ENCODE assay signal across 16 cellular contexts in the genomic region with DNA sequence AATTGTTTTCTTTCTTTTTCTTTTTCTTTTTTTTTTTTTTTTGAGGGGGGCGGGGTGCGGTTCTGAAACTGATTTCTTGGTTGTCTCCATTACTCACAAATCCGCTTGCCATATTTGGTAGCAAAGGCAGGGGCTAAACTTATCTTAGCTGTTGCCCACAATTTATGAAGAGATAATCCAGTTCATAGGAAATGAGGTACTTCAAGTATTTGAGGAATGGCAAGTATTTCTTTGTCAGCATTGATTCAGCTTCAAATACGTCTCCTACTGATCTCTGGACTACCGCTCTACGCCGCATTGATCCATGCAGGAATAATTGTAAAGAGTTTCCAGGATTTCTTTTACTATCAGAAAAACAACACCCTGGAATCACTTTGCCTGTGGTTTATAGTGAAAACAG.
DNase-seq lines count a peak whose midpoint lies in the region; ATAC-seq and TF ChIP-seq lines count a peak whose summit lies in the region.
"Had no signal": no experiment of that assay in that cellular context is flagged by ENCODE, and none has a peak within 500 bp of the region (broad histone marks: within the 10 kb centered on the region; RNA-seq: fewer than 3 reads in every experiment).

No MANE protein-coding gene starts in this region.

- no peak overlapping the region for H3K4me3 Mint-ChIP-seq in stimulated activated memory B cell treated with anti-CD40 and anti-IgM and Interleukin-4, amounts not matched to agents 10 μg/mL and 1 μg/mL and 100 μg/mL, for 72 hours
- H3K4me3 Mint-ChIP-seq: CD4-positive, CD25-positive, alpha-beta regulatory T cell had no signal

- no peaks in the 10 kb centered on the region for H3K36me3 Mint-ChIP-seq in stimulated activated memory B cell treated with anti-CD40 and anti-IgM and Interleukin-4, amounts not matched to agents 10 μg/mL and 1 μg/mL and 100 μg/mL, for 72 hours
- H3K36me3 Mint-ChIP-seq: CD4-positive, CD25-positive, alpha-beta regulatory T cell had no signal

- in situ Hi-C loops in brain microvascular endothelial cell (cut with HindIII; ENCODE audit: low pct_ligation_motif_present, low sequenced_read_pairs) (no loop called here), GM13976 (cut with MboI; ENCODE audit: low sequenced_read_pairs, unreplicated experiment) (no loop called here)

- H3K27ac ChIP-seq in brain microvascular endothelial cell, result peak overlapping the region; percentile 57
- H3K27ac ChIP-seq: KMS-11, parathyroid adenoma, upper lobe of left lung had no signal

- no peak for ATAC-seq in stimulated activated memory B cell treated with anti-CD40 and anti-IgM and Interleukin-4, amounts not matched to agents 10 μg/mL and 1 μg/mL and 100 μg/mL, for 72 hours
- ATAC-seq: left colon had no signal

- no peak for TF ChIP-seq CTCF in brain microvascular endothelial cell (IDR thresholded peaks at IDR 0.05; ENCODE audit: low read depth, low read length, missing control alignments)
- TF ChIP-seq CTCF in GM13976 (IDR thresholded peaks at IDR 0.05; ENCODE audit: borderline replicate concordance, control extremely low read depth, extremely low read depth, insufficient read depth, missing control alignments), result no peak

- H3K9me3 Mint-ChIP-seq in stimulated activated memory B cell treated with anti-CD40 and anti-IgM and Interleukin-4, amounts not matched to agents 10 μg/mL and 1 μg/mL and 100 μg/mL, for 72 hours, result peaks cover 7% of the 10 kb centered on the region

- peak overlapping the region; percentile 30 for H3K4me3 ChIP-seq in brain microvascular endothelial cell (ENCODE audit: low read depth, low read length)
- H3K4me3 ChIP-seq: upper lobe of left lung had no signal

- H3K27me3 Mint-ChIP-seq in stimulated activated memory B cell treated with anti-CD40 and anti-IgM and Interleukin-4, amounts not matched to agents 10 μg/mL and 1 μg/mL and 100 μg/mL, for 72 hours, result no peaks in the 10 kb centered on the region
- H3K27me3 Mint-ChIP-seq: CD4-positive, CD25-positive, alpha-beta regulatory T cell had no signal

- no peaks in the 10 kb centered on the region for H3K36me3 ChIP-seq in brain microvascular endothelial cell (replicated peaks)
- H3K36me3 ChIP-seq: upper lobe of left lung had no signal

- no peak overlapping the region for H3K27ac Mint-ChIP-seq in stimulated activated memory B cell treated with anti-CD40 and anti-IgM and Interleukin-4, amounts not matched to agents 10 μg/mL and 1 μg/mL and 100 μg/mL, for 72 hours
- H3K27ac Mint-ChIP-seq: CD4-positive, CD25-positive, alpha-beta regulatory T cell had no signal

- no peaks in the 10 kb centered on the region for H3K4me1 Mint-ChIP-seq in stimulated activated memory B cell treated with anti-CD40 and anti-IgM and Interleukin-4, amounts not matched to agents 10 μg/mL and 1 μg/mL and 100 μg/mL, for 72 hours
- H3K4me1 Mint-ChIP-seq: CD4-positive, CD25-positive, alpha-beta regulatory T cell had no signal

- H3K27me3 ChIP-seq in brain microvascular endothelial cell (replicated peaks), result no peaks in the 10 kb centered on the region
- H3K27me3 ChIP-seq: upper lobe of left lung had no signal

- DNase-seq in AG08396 (ENCODE audit: low spot score) (peak; percentile 51), HuH-7.5 (ENCODE audit: low spot score) (peak; percentile 4), brain microvascular endothelial cell (peak; percentile 88), kidney tubule cell (ENCODE audit: low spot score) (peak; percentile 87), cortex of kidney (lab: John Stamatoyannopoulos, UW) (no peak), OCI-M1 (lab: John Stamatoyannopoulos, UW) (no peak), GM13976 (ENCODE audit: low spot score) (no peak)
- DNase-seq: activated CD4-positive, alpha-beta T cell treated with anti-CD3 and anti-CD28 coated beads, Interleukin-2, amount 50 U/mL, for 1 hour; activated naive CD4-positive, alpha-beta T cell treated with anti-CD3 and anti-CD28 coated beads, Interleukin-2, amount 50 U/mL, for 16 hours; CD4-positive, CD25-positive, alpha-beta regulatory T cell; left colon; NCI-H446 treated with DMSO at 0.1 percent for 48 hours; upper lobe of left lung had no signal

Comparison
In these comparisons a context has a peak if more than half of its experiments do, and no peak if none do; other contexts are left out.
1. DNase-seq: peak in AG08396 (single experiment), HuH-7.5 (single experiment), brain microvascular endothelial cell (single experiment) and kidney tubule cell (single experiment); none in cortex of kidney (single experiment), OCI-M1 (single experiment) and GM13976 (single experiment).